18 cellular contexts compared by ENCODE assay signal in the genomic region with DNA sequence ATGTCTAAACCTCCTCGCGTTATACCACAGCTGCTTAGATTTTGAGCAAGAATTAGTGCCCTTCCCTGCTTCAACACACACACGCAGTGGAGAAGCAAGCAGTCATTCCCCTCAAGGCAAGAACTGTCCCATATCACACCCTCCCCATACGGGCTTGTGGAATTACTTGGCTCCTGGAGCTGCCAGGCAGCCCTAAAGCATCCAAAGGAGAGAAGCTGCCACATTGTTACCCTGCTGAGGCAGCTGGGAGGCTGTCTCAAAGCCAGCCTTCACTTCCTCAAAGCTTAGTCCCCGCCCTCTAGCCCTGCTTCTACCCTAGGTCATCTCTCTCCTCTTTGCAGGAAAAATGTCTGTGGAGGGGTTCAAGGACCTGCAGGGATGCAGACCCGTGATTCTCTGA.
DNase-seq lines count a peak whose midpoint lies in the region; ATAC-seq and TF ChIP-seq lines count a peak whose summit lies in the region.
"Had no signal": no experiment of that assay in that cellular context is flagged by ENCODE, and none has a peak within 500 bp of the region (broad histone marks: within the 10 kb centered on the region; RNA-seq: fewer than 3 reads in every experiment).

No MANE protein-coding gene starts in this region.

- no peak overlapping the region for H3K27ac ChIP-seq in vagina
- H3K27ac ChIP-seq in CD8-positive, alpha-beta memory T cell (ENCODE audit: low read depth, low read length), result no peak overlapping the region
- H3K27ac ChIP-seq: BLaER1 treated with 17β-estradiol and CSF1 and Interleukin-3, amounts not matched to agents 10 nM and 100 nM; GM23248; HL-60 had no signal

- POLR2A ChIA-PET in CD8-positive, alpha-beta memory T cell (lab: Charles Lee), result no interaction called here

- intact Hi-C loops in vagina (cut with DNase I), result no loop called here

- CTCF ChIA-PET in CD8-positive, alpha-beta memory T cell (lab: Charles Lee), result no interaction called here

- H3K36me3 Mint-ChIP-seq in nephron progenitor cell (ENCODE audit: low read depth), result no peaks in the 10 kb centered on the region
- no peaks in the 10 kb centered on the region for H3K36me3 Mint-ChIP-seq in CD8-positive, alpha-beta memory T cell

- no peaks in the 10 kb centered on the region for H3K27me3 ChIP-seq in H7 (ENCODE audit: control insufficient read depth, insufficient read depth, low read length)
- no peaks in the 10 kb centered on the region for H3K27me3 ChIP-seq in vagina
- no peaks in the 10 kb centered on the region for H3K27me3 ChIP-seq in CD8-positive, alpha-beta memory T cell (ENCODE audit: insufficient read depth, low read length, poor library complexity, severe bottlenecking)
- H3K27me3 ChIP-seq: BLaER1 treated with 17β-estradiol and CSF1 and Interleukin-3, amounts not matched to agents 10 nM and 100 nM had no signal

- TF ChIP-seq POLR2A in vagina (IDR thresholded peaks at IDR 0.05), result no peak

- H3K27me3 Mint-ChIP-seq in nephron progenitor cell (ENCODE audit: low read depth, poor library complexity), result no peaks in the 10 kb centered on the region
- peaks cover 15 to 47% of the 10 kb centered on the region in 2 donors for H3K27me3 Mint-ChIP-seq in CD8-positive, alpha-beta memory T cell

- H3K4me1 ChIP-seq in vagina, result peaks cover 6% of the 10 kb centered on the region
- no peaks in the 10 kb centered on the region for H3K4me1 ChIP-seq in CD8-positive, alpha-beta memory T cell (ENCODE audit: insufficient read depth, low read length)

- H3K4me3 Mint-ChIP-seq in nephron progenitor cell, result no peak overlapping the region
- no peak overlapping the region for H3K4me3 Mint-ChIP-seq in CD8-positive, alpha-beta memory T cell
- H3K4me3 Mint-ChIP-seq: B cell, H9 had no signal

- no peaks in the 10 kb centered on the region for H3K9me3 Mint-ChIP-seq in nephron progenitor cell
- no peaks in the 10 kb centered on the region for H3K9me3 Mint-ChIP-seq in CD8-positive, alpha-beta memory T cell
- H3K9me3 Mint-ChIP-seq: H9 had no signal

- no peaks in the 10 kb centered on the region for H3K9me3 ChIP-seq in vagina
- no peaks in the 10 kb centered on the region for H3K9me3 ChIP-seq in CD8-positive, alpha-beta memory T cell (ENCODE audit: low read length)
- H3K9me3 ChIP-seq: BLaER1 treated with 17β-estradiol and CSF1 and Interleukin-3, amounts not matched to agents 10 nM and 100 nM; Caco-2 had no signal

- ATAC-seq in HG03432 (IDR thresholded peaks at IDR 0.05; ENCODE audit: unreplicated experiment) (no peak), GM21529 (IDR thresholded peaks at IDR 0.05; ENCODE audit: unreplicated experiment) (no peak)
- ATAC-seq: GM12878, K562 had no signal

- peaks cover 73% of the 10 kb centered on the region for H3K4me1 Mint-ChIP-seq in nephron progenitor cell
- H3K4me1 Mint-ChIP-seq in CD8-positive, alpha-beta memory T cell, result peaks cover 2 to 9% (median 4%) of the 10 kb centered on the region in 3 donors
- H3K4me1 Mint-ChIP-seq: B cell had no signal

- TF ChIP-seq CTCF in nephron progenitor cell (IDR thresholded peaks at IDR 0.05) (no peak), vagina (IDR thresholded peaks at IDR 0.05) (no peak)

- peak overlapping the region; percentile 98 for H3K27ac Mint-ChIP-seq in nephron progenitor cell
- H3K27ac Mint-ChIP-seq in CD8-positive, alpha-beta memory T cell, result no peak overlapping the region
- H3K27ac Mint-ChIP-seq: B cell, H9 had no signal

- no peak overlapping the region for H3K4me3 ChIP-seq in H7 (ENCODE audit: insufficient read depth, low read depth, low read length)
- H3K4me3 ChIP-seq in vagina, result no peak overlapping the region
- H3K4me3 ChIP-seq in CD8-positive, alpha-beta memory T cell (ENCODE audit: low read length), result no peak overlapping the region
- H3K4me3 ChIP-seq: BLaER1 treated with 17β-estradiol and CSF1 and Interleukin-3, amounts not matched to agents 10 nM and 100 nM; GM12878; GM23248; K562 had no signal

- DNase-seq in G401 (ENCODE audit: low spot score) (peak; percentile 50), H7 (peak; percentile 30), cerebellum (ENCODE audit: low spot score) (peak; percentile 46), nephron progenitor cell (no peak), vagina (ENCODE audit: extremely low spot score in 2 of 2) (no peak)
- no peak for DNase-seq in CD8-positive, alpha-beta memory T cell
- DNase-seq: Caco-2, DMS79 treated with DMSO at 0.1 percent for 48 hours, GM23248, H9, IMR-90 had no signal

- no peaks in the 10 kb centered on the region for H3K36me3 ChIP-seq in H7 (replicated peaks; ENCODE audit: control insufficient read depth, insufficient read depth, low read length)
- no peaks in the 10 kb centered on the region for H3K36me3 ChIP-seq in vagina
- H3K36me3 ChIP-seq in CD8-positive, alpha-beta memory T cell (ENCODE audit: insufficient read depth, low read length), result no peaks in the 10 kb centered on the region
- H3K36me3 ChIP-seq: BLaER1 treated with 17β-estradiol and CSF1 and Interleukin-3, amounts not matched to agents 10 nM and 100 nM had no signal

- in situ Hi-C loops in G401 (cut with HindIII; ENCODE audit: low sequenced_read_pairs), result no loop called here

Comparison
In these comparisons a context has a peak if more than half of its experiments do, and no peak if none do; other contexts are left out.
1. DNase-seq: peak in G401 (single experiment), H7 (single experiment) and cerebellum (single experiment); none in nephron progenitor cell (single experiment), vagina (0 of 2) and CD8-positive, alpha-beta memory T cell (0 of 5).